Comparison of ENCODE assay signal across 10 cellular contexts in the genomic region with DNA sequence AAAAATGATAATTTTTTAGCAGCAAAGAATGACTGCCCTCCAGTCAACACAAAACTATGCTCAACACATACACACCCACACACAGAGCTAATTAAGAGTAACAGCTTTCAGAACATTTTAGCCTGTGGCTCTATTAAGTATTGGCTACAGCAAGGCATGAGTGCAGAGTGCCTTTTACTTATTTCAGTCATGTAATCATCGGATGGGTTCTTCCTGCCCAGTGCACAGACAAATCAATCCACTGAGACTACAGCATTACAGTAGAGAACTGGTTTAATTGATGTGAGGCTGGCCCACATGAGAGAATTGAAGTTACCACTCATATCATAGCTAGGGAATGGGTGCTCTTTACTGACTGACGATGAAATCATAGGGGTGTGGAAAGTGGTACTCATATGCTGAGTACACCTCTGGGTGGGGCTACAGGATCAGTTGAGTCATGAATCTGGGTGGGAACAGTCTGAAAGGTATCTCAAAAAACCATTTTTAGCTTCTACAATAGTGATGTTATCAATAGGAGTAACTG.
DNase-seq lines count a peak whose midpoint lies in the region; ATAC-seq and TF ChIP-seq lines count a peak whose summit lies in the region.
"Had no signal": no experiment of that assay in that cellular context is flagged by ENCODE, and none has a peak within 500 bp of the region (broad histone marks: within the 10 kb centered on the region; RNA-seq: fewer than 3 reads in every experiment).

No MANE protein-coding gene starts in this region.

- no peaks in the 10 kb centered on the region for H3K9me3 ChIP-seq in A673 (ENCODE audit: low read depth, low read length, poor library complexity, severe bottlenecking)

- H3K4me1 ChIP-seq in A673 (ENCODE audit: insufficient read depth, low read length, poor library complexity, severe bottlenecking): peaks cover 6% of the 10 kb centered on the region

- ATAC-seq in GM18907 (IDR thresholded peaks at IDR 0.05; ENCODE audit: unreplicated experiment): peak; percentile 51

- no peaks in the 10 kb centered on the region for H3K36me3 ChIP-seq in A673 (ENCODE audit: insufficient read depth, low read length, poor library complexity, severe bottlenecking)

- POLR2A ChIA-PET in A673 (lab: Charles Lee; ENCODE audit: low non-redundant PET): no interaction called here

- no TSS peak for BruUV-seq in A673 (replicated peaks; lab: Mats Ljungman, UMichigan)

- no peaks in the 10 kb centered on the region for H3K27me3 ChIP-seq in A673 (replicated peaks; ENCODE audit: insufficient read depth, low read depth, low read length, poor library complexity)

- intact Hi-C loops in A673 (cut with micrococcal nuclease; ENCODE audit: unreplicated experiment): no loop called here

- TF ChIP-seq CTCF in A673 (conservative IDR thresholded peaks at IDR 0.05; ENCODE audit: low read depth, low read length) (peak; percentile 25; the same call in 1 of the 2 replicates), epithelial cell of esophagus (IDR thresholded peaks at IDR 0.05; ENCODE audit: insufficient read depth, low read depth, low read length, missing control alignments) (peak; percentile 29)

- H3K4me3 ChIP-seq in A673 (ENCODE audit: low read depth, low read length, poor library complexity, severe bottlenecking) (no peak overlapping the region), epithelial cell of esophagus (ENCODE audit: low read length) (no peak overlapping the region)

- peak; percentile 19 for DNase-seq in A673 (ENCODE audit: low spot score)
- DNase-seq in NCI-H69 (lab: John Stamatoyannopoulos, UW): peak; percentile 23
- DNase-seq in epithelial cell of esophagus (ENCODE audit: low read depth): peak; percentile 97
- DNase-seq in NCI-H146 (lab: John Stamatoyannopoulos, UW): no peak
- no peak for DNase-seq in activated CD4-positive, CD25-positive, alpha-beta regulatory T cell treated with anti-CD3 and anti-CD28 coated beads, Interleukin-2, amount 50 U/mL, for 72 hours
- DNase-seq in T1000 (lab: John Stamatoyannopoulos, UW): no peak
- no peak for DNase-seq in AG08396 (ENCODE audit: low spot score)
- DNase-seq: CD4-positive, alpha-beta T cell; hippocampal formation had no signal

- CTCF ChIA-PET in A673 (lab: Charles Lee): no interaction called here

- no peak overlapping the region for H3K27ac ChIP-seq in A673 (ENCODE audit: low read depth, low read length, poor library complexity, severe bottlenecking)

Comparison
In these comparisons a context has a peak if more than half of its experiments do, and no peak if none do; other contexts are left out.
1. DNase-seq: peak in A673 (single experiment), NCI-H69 (single experiment) and epithelial cell of esophagus (single experiment); none in NCI-H146 (single experiment), activated CD4-positive, CD25-positive, alpha-beta regulatory T cell treated with anti-CD3 and anti-CD28 coated beads, Interleukin-2, amount 50 U/mL, for 72 hours (single experiment), T1000 (single experiment) and AG08396 (single experiment).